ENCODE assay signal across 1 cellular context in the genomic region with DNA sequence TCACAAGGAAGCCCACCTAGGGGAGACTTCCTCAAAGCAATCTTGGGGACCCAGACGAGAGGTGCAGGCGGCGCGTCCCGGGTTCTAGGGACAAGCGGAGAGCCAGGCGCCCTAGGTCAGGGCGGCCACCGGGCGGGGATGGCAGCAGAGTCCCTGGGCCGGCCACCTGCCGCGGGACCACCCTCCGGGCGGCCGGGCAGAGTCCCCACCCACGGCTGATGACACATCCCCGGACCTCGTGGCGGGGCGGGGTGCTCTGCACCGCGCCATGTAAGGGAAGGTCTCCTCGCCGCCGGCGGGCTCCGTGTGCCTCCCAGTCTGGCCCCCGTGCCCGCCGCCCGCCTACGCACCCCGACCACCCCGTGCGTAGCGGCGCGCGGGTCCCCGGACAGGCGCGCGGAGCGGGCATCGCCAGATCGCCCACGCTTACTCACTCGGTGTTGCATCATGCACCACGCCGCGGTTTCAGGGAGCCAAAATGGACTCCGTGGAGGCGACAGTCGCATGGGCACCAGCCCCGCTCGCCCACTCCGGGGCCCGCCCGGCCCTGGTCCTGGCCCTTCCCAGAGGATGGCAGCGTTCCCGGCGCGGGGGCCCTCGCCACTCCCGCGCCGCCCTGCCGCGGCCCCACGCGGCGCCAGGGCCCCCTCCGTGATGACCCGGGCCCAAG.
TF ChIP-seq lines count a peak whose summit lies in the region.

No MANE protein-coding gene starts in this region.

TF ChIP-seq in HepG2, 621 proteins besides CTCF, POLR2A, EP300 and RAD21 (continued from another document and continues in another):
- TF ChIP-seq MNT (IDR thresholded peaks at IDR 0.05): no peak
- TF ChIP-seq ZNF674 (CRISPR knock-in tag; IDR thresholded peaks at IDR 0.05; ENCODE audit: low read depth): no peak
- TF ChIP-seq FOXJ3 (CRISPR knock-in tag; IDR thresholded peaks at IDR 0.05; ENCODE audit: borderline replicate concordance): no peak
- TF ChIP-seq, protein P1, sequence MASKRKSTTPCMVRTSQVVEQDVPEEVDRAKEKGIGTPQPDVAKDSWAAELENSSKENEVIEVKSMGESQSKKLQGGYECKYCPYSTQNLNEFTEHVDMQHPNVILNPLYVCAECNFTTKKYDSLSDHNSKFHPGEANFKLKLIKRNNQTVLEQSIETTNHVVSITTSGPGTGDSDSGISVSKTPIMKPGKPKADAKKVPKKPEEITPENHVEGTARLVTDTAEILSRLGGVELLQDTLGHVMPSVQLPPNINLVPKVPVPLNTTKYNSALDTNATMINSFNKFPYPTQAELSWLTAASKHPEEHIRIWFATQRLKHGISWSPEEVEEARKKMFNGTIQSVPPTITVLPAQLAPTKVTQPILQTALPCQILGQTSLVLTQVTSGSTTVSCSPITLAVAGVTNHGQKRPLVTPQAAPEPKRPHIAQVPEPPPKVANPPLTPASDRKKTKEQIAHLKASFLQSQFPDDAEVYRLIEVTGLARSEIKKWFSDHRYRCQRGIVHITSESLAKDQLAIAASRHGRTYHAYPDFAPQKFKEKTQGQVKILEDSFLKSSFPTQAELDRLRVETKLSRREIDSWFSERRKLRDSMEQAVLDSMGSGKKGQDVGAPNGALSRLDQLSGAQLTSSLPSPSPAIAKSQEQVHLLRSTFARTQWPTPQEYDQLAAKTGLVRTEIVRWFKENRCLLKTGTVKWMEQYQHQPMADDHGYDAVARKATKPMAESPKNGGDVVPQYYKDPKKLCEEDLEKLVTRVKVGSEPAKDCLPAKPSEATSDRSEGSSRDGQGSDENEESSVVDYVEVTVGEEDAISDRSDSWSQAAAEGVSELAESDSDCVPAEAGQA (IDR thresholded peaks at IDR 0.05; ENCODE audit: low read depth): no peak
- TF ChIP-seq, protein P1 (CRISPR knock-in tag; IDR thresholded peaks at IDR 0.05; ENCODE audit: borderline replicate concordance): 0 out of 2 replicates have a peak, but pooled peaks have one; percentile 22
- no peak for TF ChIP-seq RBM22 (optimal IDR thresholded peaks at IDR 0.05; ENCODE audit: low read length)
- no peak for TF ChIP-seq FOXK2 (IDR thresholded peaks at IDR 0.05)
- no peak for TF ChIP-seq ZNF260 (CRISPR knock-in tag; IDR thresholded peaks at IDR 0.05; ENCODE audit: borderline replicate concordance, low read depth)
- no peak for TF ChIP-seq NFE2 (CRISPR knock-in tag; IDR thresholded peaks at IDR 0.05)
- TF ChIP-seq NR2F1 (CRISPR knock-in tag; IDR thresholded peaks at IDR 0.05): no peak
- no peak for TF ChIP-seq THAP11 (CRISPR knock-in tag; IDR thresholded peaks at IDR 0.05)
- TF ChIP-seq XRCC5 (optimal IDR thresholded peaks at IDR 0.05; ENCODE audit: low read length): no peak
- TF ChIP-seq GLI4 (CRISPR knock-in tag; IDR thresholded peaks at IDR 0.05; ENCODE audit: borderline replicate concordance): no peak
- TF ChIP-seq TEF (CRISPR knock-in tag; IDR thresholded peaks at IDR 0.05): no peak
- no peak for TF ChIP-seq HMG20B (CRISPR knock-in tag; conservative IDR thresholded peaks at IDR 0.05)
- TF ChIP-seq ATF7 (IDR thresholded peaks at IDR 0.05): no peak
- TF ChIP-seq ATF7 (CRISPR knock-in tag; IDR thresholded peaks at IDR 0.05): no peak
- TF ChIP-seq WIZ (CRISPR knock-in tag; IDR thresholded peaks at IDR 0.05): no peak
- TF ChIP-seq, protein P2, sequence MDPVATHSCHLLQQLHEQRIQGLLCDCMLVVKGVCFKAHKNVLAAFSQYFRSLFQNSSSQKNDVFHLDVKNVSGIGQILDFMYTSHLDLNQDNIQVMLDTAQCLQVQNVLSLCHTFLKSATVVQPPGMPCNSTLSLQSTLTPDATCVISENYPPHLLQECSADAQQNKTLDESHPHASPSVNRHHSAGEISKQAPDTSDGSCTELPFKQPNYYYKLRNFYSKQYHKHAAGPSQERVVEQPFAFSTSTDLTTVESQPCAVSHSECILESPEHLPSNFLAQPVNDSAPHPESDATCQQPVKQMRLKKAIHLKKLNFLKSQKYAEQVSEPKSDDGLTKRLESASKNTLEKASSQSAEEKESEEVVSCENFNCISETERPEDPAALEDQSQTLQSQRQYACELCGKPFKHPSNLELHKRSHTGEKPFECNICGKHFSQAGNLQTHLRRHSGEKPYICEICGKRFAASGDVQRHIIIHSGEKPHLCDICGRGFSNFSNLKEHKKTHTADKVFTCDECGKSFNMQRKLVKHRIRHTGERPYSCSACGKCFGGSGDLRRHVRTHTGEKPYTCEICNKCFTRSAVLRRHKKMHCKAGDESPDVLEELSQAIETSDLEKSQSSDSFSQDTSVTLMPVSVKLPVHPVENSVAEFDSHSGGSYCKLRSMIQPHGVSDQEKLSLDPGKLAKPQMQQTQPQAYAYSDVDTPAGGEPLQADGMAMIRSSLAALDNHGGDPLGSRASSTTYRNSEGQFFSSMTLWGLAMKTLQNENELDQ (CRISPR knock-in tag; IDR thresholded peaks at IDR 0.05; ENCODE audit: borderline replicate concordance): no peak
- peak; percentile 66; the same call in 1 of the 2 replicates for TF ChIP-seq HES4 (CRISPR knock-in tag; IDR thresholded peaks at IDR 0.05; ENCODE audit: borderline replicate concordance)
- TF ChIP-seq TOE1 (CRISPR knock-in tag; IDR thresholded peaks at IDR 0.05): no peak
- no peak for TF ChIP-seq ZSCAN9 (CRISPR knock-in tag; IDR thresholded peaks at IDR 0.05; ENCODE audit: borderline replicate concordance)
- 0 out of 2 replicates have a peak, but pooled peaks have one; percentile 19 for TF ChIP-seq MEIS2 (CRISPR knock-in tag; IDR thresholded peaks at IDR 0.05)
- TF ChIP-seq ZBTB7A (CRISPR knock-in tag; IDR thresholded peaks at IDR 0.05): no peak
- TF ChIP-seq, protein P3, sequence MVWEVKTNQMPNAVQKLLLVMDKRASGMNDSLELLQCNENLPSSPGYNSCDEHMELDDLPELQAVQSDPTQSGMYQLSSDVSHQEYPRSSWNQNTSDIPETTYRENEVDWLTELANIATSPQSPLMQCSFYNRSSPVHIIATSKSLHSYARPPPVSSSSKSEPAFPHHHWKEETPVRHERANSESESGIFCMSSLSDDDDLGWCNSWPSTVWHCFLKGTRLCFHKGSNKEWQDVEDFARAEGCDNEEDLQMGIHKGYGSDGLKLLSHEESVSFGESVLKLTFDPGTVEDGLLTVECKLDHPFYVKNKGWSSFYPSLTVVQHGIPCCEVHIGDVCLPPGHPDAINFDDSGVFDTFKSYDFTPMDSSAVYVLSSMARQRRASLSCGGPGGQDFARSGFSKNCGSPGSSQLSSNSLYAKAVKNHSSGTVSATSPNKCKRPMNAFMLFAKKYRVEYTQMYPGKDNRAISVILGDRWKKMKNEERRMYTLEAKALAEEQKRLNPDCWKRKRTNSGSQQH (CRISPR knock-in tag; IDR thresholded peaks at IDR 0.05; ENCODE audit: low read depth): 0 out of 2 replicates have a peak, but pooled peaks have one; percentile 9
- no peak for TF ChIP-seq ZNF3 (CRISPR knock-in tag; IDR thresholded peaks at IDR 0.05)
- no peak for TF ChIP-seq ZNF501 (CRISPR knock-in tag; IDR thresholded peaks at IDR 0.05)
- 0 out of 2 replicates have a peak, but pooled peaks have one; percentile 43 for TF ChIP-seq ZNF142 (CRISPR knock-in tag; IDR thresholded peaks at IDR 0.05)
- TF ChIP-seq TBX3 (IDR thresholded peaks at IDR 0.05; ENCODE audit: borderline replicate concordance): no peak
- peak; percentile 75; the same call in 1 of the 2 replicates for TF ChIP-seq ZNF776 (CRISPR knock-in tag; IDR thresholded peaks at IDR 0.05)
- no peak for TF ChIP-seq ELF1 (CRISPR knock-in tag; IDR thresholded peaks at IDR 0.05)
- TF ChIP-seq U2AF1 (optimal IDR thresholded peaks at IDR 0.05; ENCODE audit: low read depth, low read length): no peak
- TF ChIP-seq, protein P4, sequence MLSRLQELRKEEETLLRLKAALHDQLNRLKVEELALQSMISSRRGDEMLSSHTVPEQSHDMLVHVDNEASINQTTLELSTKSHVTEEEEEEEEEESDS (CRISPR knock-in tag; IDR thresholded peaks at IDR 0.05; ENCODE audit: borderline replicate concordance): no peak
- no peak for TF ChIP-seq ZFP37 (CRISPR knock-in tag; IDR thresholded peaks at IDR 0.05; ENCODE audit: borderline replicate concordance)
- TF ChIP-seq MTA1 (CRISPR knock-in tag; IDR thresholded peaks at IDR 0.05; ENCODE audit: borderline replicate concordance): no peak
- no peak for TF ChIP-seq ZXDC (CRISPR knock-in tag; IDR thresholded peaks at IDR 0.05)
- TF ChIP-seq JARID2 (CRISPR knock-in tag; IDR thresholded peaks at IDR 0.05; ENCODE audit: insufficient replicate concordance): no peak
- no peak for TF ChIP-seq ZNF556 (CRISPR knock-in tag; IDR thresholded peaks at IDR 0.05; ENCODE audit: borderline replicate concordance)
